ENCODE assay signal across 24 cellular contexts in genomic region chrX:145820825-145821224, GRCh38. TPM values are rescaled to one million over a fixed set of nuclear protein-coding genes. Genes with fewer than 3 reads are reported as not detected.
"Had no signal": no experiment of that assay in that cellular context is flagged by ENCODE, and none has a peak within 500 bp of the region (broad histone marks: within the 10 kb centered on the region; RNA-seq: fewer than 3 reads in every experiment).

No MANE protein-coding gene starts in this region.

- H3K27ac Mint-ChIP-seq: activated CD4-positive, alpha-beta memory T cell treated with anti-CD3 and anti-CD28 coated beads, Interleukin-2, amount 10 ng/mL, durations not matched to agents 7 days and 5 days; activated CD8-positive, alpha-beta memory T cell treated with anti-CD3 and anti-CD28 coated beads, Interleukin-2, amount 10 ng/mL, durations not matched to agents 7 days and 5 days; activated naive CD8-positive, alpha-beta T cell treated with anti-CD3 and anti-CD28 coated beads, Interleukin-2, amount 50 U/mL, for 24 hours; activated T-helper 1 cell treated with anti-CD3 and anti-CD28 coated beads, Interleukin-12 subunit alpha, Interleukin-12 subunit beta, Interleukin-2, Interleukin-4 antibody, amounts not matched to agents 30 ng/mL and 10 ng/mL and 1 ng/mL, durations not matched to agents 14 hours and 24 hours and 36 hours; natural killer cell treated with Interleukin-12 subunit alpha and Interleukin-12 subunit beta and Interleukin-15 and Interleukin-18, amount 100 ng/mL, for 72 hours; stimulated activated naive B cell treated with anti-CD40 and anti-IgM and Interleukin-4, amounts not matched to agents 10 μg/mL and 1 μg/mL and 100 μg/mL, for 72 hours; type B pancreatic cell had no signal

- H3K4me3 ChIP-seq: body of pancreas, sigmoid colon, thoracic aorta, vagina had no signal

- H3K4me1 ChIP-seq: vagina had no signal

- DNase-seq: activated CD4-positive, alpha-beta memory T cell treated with anti-CD3 and anti-CD28 coated beads, Interleukin-2, amount 10 ng/mL, durations not matched to agents 7 days and 5 days; activated CD4-positive, alpha-beta T cell treated with anti-CD3 and anti-CD28 coated beads for 48 hours; activated CD8-positive, alpha-beta memory T cell treated with anti-CD3 and anti-CD28 coated beads, Interleukin-2, amount 10 ng/mL, durations not matched to agents 7 days and 5 days; activated gamma-delta T cell; activated naive CD4-positive, alpha-beta T cell treated with anti-CD3 and anti-CD28 coated beads, Interleukin-2, amount 50 U/mL, for 16 hours; activated naive CD8-positive, alpha-beta T cell treated with anti-CD3 and anti-CD28 coated beads, Interleukin-2, amount 50 U/mL, for 24 hours; body of pancreas; central memory CD4-positive, alpha-beta T cell; left ventricle myocardium superior; mammary epithelial cell; sigmoid colon; stimulated activated CD4-positive, alpha-beta T cell treated with anti-CD3 and anti-CD28 coated beads, Interleukin-15, amount 100 ng/mL, for 24 hours; stimulated activated CD8-positive, alpha-beta memory T cell treated with anti-CD3 and anti-CD28 coated beads, Interleukin-4, amount 100 ng/mL, for 48 hours; stimulated activated naive B cell treated with anti-CD40 and anti-IgM and Interleukin-4, amounts not matched to agents 10 μg/mL and 1 μg/mL and 100 μg/mL, for 72 hours had no signal

- H3K9me3 ChIP-seq: body of pancreas, sigmoid colon, thoracic aorta, vagina had no signal

- ATAC-seq: activated CD8-positive, alpha-beta memory T cell treated with anti-CD3 and anti-CD28 coated beads, Interleukin-2, amount 10 ng/mL, durations not matched to agents 7 days and 5 days; activated naive CD8-positive, alpha-beta T cell treated with anti-CD3 and anti-CD28 coated beads, Interleukin-2, amount 50 U/mL, for 24 hours; body of pancreas; left ventricle myocardium superior; natural killer cell treated with Interleukin-12 subunit alpha and Interleukin-12 subunit beta and Interleukin-15 and Interleukin-18, amount 100 ng/mL, for 72 hours; stimulated activated naive B cell treated with anti-CD40 and anti-IgM and Interleukin-4, amounts not matched to agents 10 μg/mL and 1 μg/mL and 100 μg/mL, for 72 hours had no signal

- H3K27me3 ChIP-seq: body of pancreas, vagina had no signal

- H3K9me3 Mint-ChIP-seq: activated CD4-positive, alpha-beta memory T cell treated with anti-CD3 and anti-CD28 coated beads, Interleukin-2, amount 10 ng/mL, durations not matched to agents 7 days and 5 days; activated naive CD8-positive, alpha-beta T cell treated with anti-CD3 and anti-CD28 coated beads, Interleukin-2, amount 50 U/mL, for 24 hours; activated T-helper 1 cell treated with anti-CD3 and anti-CD28 coated beads, Interleukin-12 subunit alpha, Interleukin-12 subunit beta, Interleukin-2, Interleukin-4 antibody, amounts not matched to agents 30 ng/mL and 10 ng/mL and 1 ng/mL, durations not matched to agents 14 hours and 24 hours and 36 hours; natural killer cell treated with Interleukin-12 subunit alpha and Interleukin-12 subunit beta and Interleukin-15 and Interleukin-18, amount 100 ng/mL, for 72 hours had no signal

- H3K36me3 Mint-ChIP-seq: type B pancreatic cell had no signal

- H3K4me1 Mint-ChIP-seq: activated CD8-positive, alpha-beta memory T cell treated with anti-CD3 and anti-CD28 coated beads, Interleukin-2, amount 10 ng/mL, durations not matched to agents 7 days and 5 days; activated naive CD8-positive, alpha-beta T cell treated with anti-CD3 and anti-CD28 coated beads, Interleukin-2, amount 50 U/mL, for 24 hours had no signal

- H3K4me3 Mint-ChIP-seq: activated CD4-positive, alpha-beta memory T cell treated with anti-CD3 and anti-CD28 coated beads, Interleukin-2, amount 10 ng/mL, durations not matched to agents 7 days and 5 days; activated CD8-positive, alpha-beta memory T cell treated with anti-CD3 and anti-CD28 coated beads, Interleukin-2, amount 10 ng/mL, durations not matched to agents 7 days and 5 days; activated naive CD8-positive, alpha-beta T cell treated with anti-CD3 and anti-CD28 coated beads, Interleukin-2, amount 50 U/mL, for 24 hours; activated T-helper 1 cell treated with anti-CD3 and anti-CD28 coated beads, Interleukin-12 subunit alpha, Interleukin-12 subunit beta, Interleukin-2, Interleukin-4 antibody, amounts not matched to agents 30 ng/mL and 10 ng/mL and 1 ng/mL, durations not matched to agents 14 hours and 24 hours and 36 hours; natural killer cell treated with Interleukin-12 subunit alpha and Interleukin-12 subunit beta and Interleukin-15 and Interleukin-18, amount 100 ng/mL, for 72 hours; stimulated activated naive B cell treated with anti-CD40 and anti-IgM and Interleukin-4, amounts not matched to agents 10 μg/mL and 1 μg/mL and 100 μg/mL, for 72 hours had no signal

- H3K27ac ChIP-seq: body of pancreas, epithelial cell of prostate, sigmoid colon, thoracic aorta, vagina had no signal

- H3K36me3 ChIP-seq: sigmoid colon, thoracic aorta, vagina had no signal

RNA-seq across cellular contexts. Expression of gene SLITRK2, which starts 3.2 kb away (rescaled TPM):
- total RNA-seq: activated CD4-positive, alpha-beta memory T cell treated with anti-CD3 and anti-CD28 coated beads, Interleukin-2, amount 10 ng/mL, durations not matched to agents 7 days and 5 days; activated CD8-positive, alpha-beta memory T cell treated with anti-CD3 and anti-CD28 coated beads, Interleukin-2, amount 10 ng/mL, durations not matched to agents 7 days and 5 days; activated T-helper 1 cell treated with anti-CD3 and anti-CD28 coated beads, Interleukin-12 subunit alpha, Interleukin-12 subunit beta, Interleukin-2, Interleukin-4 antibody, amounts not matched to agents 30 ng/mL and 10 ng/mL and 1 ng/mL, durations not matched to agents 14 hours and 24 hours and 36 hours; dermis microvascular lymphatic vessel endothelial cell; glomerular endothelial cell; natural killer cell treated with Interleukin-12 subunit alpha and Interleukin-12 subunit beta and Interleukin-15 and Interleukin-18, amount 100 ng/mL, for 72 hours; T-helper 2 cell treated with Interferon-gamma antibody and Interleukin-4, amounts not matched to agents 100 ng/mL and 5 ng/mL, for 36 hours had no signal
- polyA plus RNA-seq: mammary epithelial cell, smooth muscle cell had no signal
